In genomic region chr20:50635676-50636600, GRCh38 we compare ENCODE assay signal across 1 cellular context.
TF ChIP-seq lines count a peak whose summit lies in the region.

No MANE protein-coding gene starts in this region.

TF ChIP-seq in HepG2, 621 proteins besides CTCF, POLR2A, EP300 and RAD21 (continued from another document):
- TF ChIP-seq ZNF609 (CRISPR knock-in tag; IDR thresholded peaks at IDR 0.05; ENCODE audit: borderline replicate concordance): peak; percentile 56; the same call in 1 of the 2 replicates
- no peak for TF ChIP-seq ZBTB1 (CRISPR knock-in tag; IDR thresholded peaks at IDR 0.05; ENCODE audit: borderline replicate concordance)
- TF ChIP-seq ZNF704 (CRISPR knock-in tag; IDR thresholded peaks at IDR 0.05; ENCODE audit: borderline replicate concordance): 0 out of 2 replicates have a peak, but pooled peaks have one; percentile 13
- TF ChIP-seq ARID2 (CRISPR knock-in tag; IDR thresholded peaks at IDR 0.05; ENCODE audit: borderline replicate concordance): no peak
- TF ChIP-seq ETV5 (CRISPR knock-in tag; IDR thresholded peaks at IDR 0.05; ENCODE audit: borderline replicate concordance): 0 out of 2 replicates have a peak, but pooled peaks have one; percentile 9
- TF ChIP-seq ZNF382 (CRISPR knock-in tag; IDR thresholded peaks at IDR 0.05; ENCODE audit: borderline replicate concordance): no peak
- peak; percentile 71 for TF ChIP-seq STAG1 (CRISPR knock-in tag; IDR thresholded peaks at IDR 0.05)
- TF ChIP-seq MYNN (CRISPR knock-in tag; IDR thresholded peaks at IDR 0.05; ENCODE audit: low read depth): no peak
- TF ChIP-seq UBTF (CRISPR knock-in tag; IDR thresholded peaks at IDR 0.05): no peak
- TF ChIP-seq HMG20B (CRISPR knock-in tag; conservative IDR thresholded peaks at IDR 0.05): no peak
- peak; percentile 86 for TF ChIP-seq ZSCAN25 (CRISPR knock-in tag; IDR thresholded peaks at IDR 0.05)
- peak; percentile 26; the same call in 1 of the 2 replicates for TF ChIP-seq RXRB (CRISPR knock-in tag; IDR thresholded peaks at IDR 0.05; ENCODE audit: borderline replicate concordance)
- peak; percentile 61; the same call in 1 of the 2 replicates for TF ChIP-seq REPIN1 (CRISPR knock-in tag; IDR thresholded peaks at IDR 0.05; ENCODE audit: borderline replicate concordance, low read depth)
- TF ChIP-seq PAWR (CRISPR knock-in tag; IDR thresholded peaks at IDR 0.05; ENCODE audit: borderline replicate concordance): no peak
- TF ChIP-seq ZNF572 (CRISPR knock-in tag; IDR thresholded peaks at IDR 0.05): no peak
- TF ChIP-seq CENPT (CRISPR knock-in tag; IDR thresholded peaks at IDR 0.05; ENCODE audit: low read depth): no peak
- TF ChIP-seq SNAI1 (CRISPR knock-in tag; IDR thresholded peaks at IDR 0.05; ENCODE audit: borderline replicate concordance): no peak
- TF ChIP-seq ZSCAN12 (CRISPR knock-in tag; IDR thresholded peaks at IDR 0.05): no peak
- TF ChIP-seq ZBTB40 (IDR thresholded peaks at IDR 0.05): no peak
- TF ChIP-seq ZBTB40 (CRISPR knock-in tag; IDR thresholded peaks at IDR 0.05): no peak
- no peak for TF ChIP-seq ZNF839 (CRISPR knock-in tag; IDR thresholded peaks at IDR 0.05; ENCODE audit: borderline replicate concordance)
- no peak for TF ChIP-seq TCF7L2 (IDR thresholded peaks at IDR 0.05; ENCODE audit: low read depth, low read length)
- no peak for TF ChIP-seq HMGA1 (CRISPR knock-in tag; conservative IDR thresholded peaks at IDR 0.05)
